ENCODE assay signal across 2 cellular contexts in genomic region chr19:47865166-47865565, GRCh38.
TF ChIP-seq lines count a peak whose summit lies in the region.

No MANE protein-coding gene starts in this region.

TF ChIP-seq in GM23338, 12 proteins besides CTCF, POLR2A, EP300 and RAD21:
- TF ChIP-seq ZNF114 (CRISPR knock-in tag; IDR thresholded peaks at IDR 0.05) (no peak), STAT1 (IDR thresholded peaks at IDR 0.05; ENCODE audit: unreplicated experiment) (no peak), EZH2phosphoT487 (IDR thresholded peaks at IDR 0.05; ENCODE audit: unreplicated experiment) (no peak), REST (IDR thresholded peaks at IDR 0.05; ENCODE audit: unreplicated experiment) (no peak), ZNF331 (CRISPR knock-in tag; IDR thresholded peaks at IDR 0.05; ENCODE audit: low read depth) (no peak), CREB1 (CRISPR knock-in tag; IDR thresholded peaks at IDR 0.05; ENCODE audit: low read depth) (no peak), ETS1 (IDR thresholded peaks at IDR 0.05) (no peak), POLR2AphosphoS5 (IDR thresholded peaks at IDR 0.05; ENCODE audit: low read depth) (no peak), JUNB (IDR thresholded peaks at IDR 0.05; ENCODE audit: unreplicated experiment) (no peak), NANOG (IDR thresholded peaks at IDR 0.05; ENCODE audit: borderline replicate concordance) (no peak), EZH2 (IDR thresholded peaks at IDR 0.05; ENCODE audit: low read depth, unreplicated experiment) (no peak), ZNF462 (CRISPR knock-in tag; IDR thresholded peaks at IDR 0.05) (no peak)
TF ChIP-seq in GM23338: peak in this region for 0.

TF ChIP-seq in H1, 55 proteins besides CTCF, POLR2A, EP300 and RAD21:
- no peak for TF ChIP-seq RNF2 (IDR thresholded peaks at IDR 0.05; ENCODE audit: borderline replicate concordance, low read depth, low read length, missing control alignments, poor library complexity, severe bottlenecking)
- TF ChIP-seq NRF1 (IDR thresholded peaks at IDR 0.05; ENCODE audit: low read depth, low read length), result no peak
